ENCODE assay signal across 11 cellular contexts in the genomic region with DNA sequence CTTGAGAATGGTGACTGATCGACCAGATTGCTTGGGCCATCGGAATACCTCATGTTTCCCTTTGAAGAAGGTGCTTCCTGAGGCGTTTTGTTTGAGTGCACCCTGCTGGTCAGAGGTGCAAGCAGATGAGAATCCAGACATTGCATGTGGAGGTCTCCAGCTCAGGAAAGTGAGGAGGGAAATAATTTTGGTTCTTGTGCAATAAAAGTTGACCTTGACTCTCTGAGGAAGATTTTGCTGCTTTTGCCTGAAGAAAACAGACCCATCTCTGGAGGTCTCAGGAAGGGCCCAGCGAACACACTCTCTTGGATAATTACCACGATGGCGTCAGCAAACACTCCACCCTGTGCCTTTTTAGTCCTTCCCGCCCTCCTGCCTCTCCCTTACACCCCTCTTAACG.
DNase-seq lines count a peak whose midpoint lies in the region; ATAC-seq and TF ChIP-seq lines count a peak whose summit lies in the region.
"Had no signal": no experiment of that assay in that cellular context is flagged by ENCODE, and none has a peak within 500 bp of the region (broad histone marks: within the 10 kb centered on the region; RNA-seq: fewer than 3 reads in every experiment).

No MANE protein-coding gene starts in this region.

- no peaks in the 10 kb centered on the region for H3K27me3 Mint-ChIP-seq in type B pancreatic cell
- H3K27me3 Mint-ChIP-seq: activated naive CD4-positive, alpha-beta T cell treated with anti-CD3 and anti-CD28 coated beads, Interleukin-2, amount 10 ng/mL, durations not matched to agents 7 days and 5 days had no signal

- TF ChIP-seq POLR2A in heart left ventricle (IDR thresholded peaks at IDR 0.05): no peak

- H3K4me3 Mint-ChIP-seq in type B pancreatic cell: no peak overlapping the region
- H3K4me3 Mint-ChIP-seq: activated naive CD4-positive, alpha-beta T cell treated with anti-CD3 and anti-CD28 coated beads, Interleukin-2, amount 10 ng/mL, durations not matched to agents 7 days and 5 days; CD14-positive monocyte had no signal

- peaks cover 38% of the 10 kb centered on the region for H3K4me1 Mint-ChIP-seq in type B pancreatic cell (ENCODE audit: unreplicated experiment)
- H3K4me1 Mint-ChIP-seq: activated naive CD4-positive, alpha-beta T cell treated with anti-CD3 and anti-CD28 coated beads, Interleukin-2, amount 10 ng/mL, durations not matched to agents 7 days and 5 days; CD14-positive monocyte had no signal

- TF ChIP-seq CTCF in heart left ventricle (IDR thresholded peaks at IDR 0.05): peak in 9 of 12 donors; percentile 8 to 57 (median 34)
- peak; percentile 36 for TF ChIP-seq CTCF in type B pancreatic cell (conservative IDR thresholded peaks at IDR 0.05)

- WGBS in heart left ventricle, 4 donors: 69 to 72% (median 70%) methylated on average over 8 of the region's 8 CpGs

- DNase-seq in heart left ventricle (no peak), Right ventricle myocardium inferior (ENCODE audit: missing footprints) (no peak), SHP77 treated with DMSO at 0.1 percent for 48 hours (lab: John Stamatoyannopoulos, UW) (peak; percentile 11), glomerular visceral epithelial cell (ENCODE audit: extremely low spot score) (peak; percentile 37), type B pancreatic cell (ENCODE audit: extremely low spot score, unreplicated experiment) (no peak), NCI-H2029 (lab: John Stamatoyannopoulos, UW) (no peak), posterior cingulate gyrus (no peak)
- DNase-seq: activated naive CD4-positive, alpha-beta T cell treated with anti-CD3 and anti-CD28 coated beads, Interleukin-2, amount 10 ng/mL, durations not matched to agents 7 days and 5 days; NCI-H1930 had no signal

- peaks cover 10% of the 10 kb centered on the region for H3K36me3 Mint-ChIP-seq in type B pancreatic cell

- H3K9me3 Mint-ChIP-seq in type B pancreatic cell: no peaks in the 10 kb centered on the region
- H3K9me3 Mint-ChIP-seq: activated naive CD4-positive, alpha-beta T cell treated with anti-CD3 and anti-CD28 coated beads, Interleukin-2, amount 10 ng/mL, durations not matched to agents 7 days and 5 days; CD14-positive monocyte had no signal

- H3K4me1 ChIP-seq in heart left ventricle: peaks cover 0 to 15% (median 0%) of the 10 kb centered on the region in 12 donors

- peak overlapping the region; percentile 4 for H3K27ac Mint-ChIP-seq in type B pancreatic cell
- H3K27ac Mint-ChIP-seq: activated naive CD4-positive, alpha-beta T cell treated with anti-CD3 and anti-CD28 coated beads, Interleukin-2, amount 10 ng/mL, durations not matched to agents 7 days and 5 days had no signal

- H3K36me3 ChIP-seq in heart left ventricle: peaks cover 0 to 92% (median 50%) of the 10 kb centered on the region in 9 donors

- intact Hi-C loops in heart left ventricle (cut with DNase I): loop anchor here in 3 of 10 donors (2.0 to 10.0 kb wide), 3 partner anchors 68 to 141 kb away; partner anchors contain the start of gene GRAMD2B (in 1 of the 3)
- intact Hi-C loops in Right ventricle myocardium inferior (cut with DNase I): loop anchor here (2.0 kb wide), 1 partner anchor 138 kb away; no protein-coding TSS in a partner anchor
- intact Hi-C loops in posterior cingulate gyrus (cut with DNase I): loop anchor here (5.0 kb wide), 1 partner anchor 141 kb away; no protein-coding TSS in a partner anchor

- no peaks in the 10 kb centered on the region for H3K9me3 ChIP-seq in heart left ventricle

- H3K27ac ChIP-seq in heart left ventricle: peak overlapping the region in 1 of 12 donors; percentile 28

- H3K27me3 ChIP-seq in heart left ventricle: no peaks in the 10 kb centered on the region

- no peak overlapping the region for H3K4me3 ChIP-seq in heart left ventricle

- ATAC-seq in heart left ventricle (no peak), Right ventricle myocardium inferior (no peak), GM18870 (IDR thresholded peaks at IDR 0.05; ENCODE audit: unreplicated experiment) (no peak)

Comparison
In these comparisons a context has a peak if more than half of its experiments do, and no peak if none do; other contexts are left out.
1. DNase-seq: peak in SHP77 treated with DMSO at 0.1 percent for 48 hours (single experiment) and glomerular visceral epithelial cell (single experiment); none in heart left ventricle (0 of 5), Right ventricle myocardium inferior (single experiment), type B pancreatic cell (single experiment), NCI-H2029 (single experiment) and posterior cingulate gyrus (0 of 10).